ENCODE assay signal across 18 cellular contexts in genomic region chr2:172997031-172997430, GRCh38.
"Had no signal": no experiment of that assay in that cellular context is flagged by ENCODE, and none has a peak within 500 bp of the region (broad histone marks: within the 10 kb centered on the region; RNA-seq: fewer than 3 reads in every experiment).

No MANE protein-coding gene starts in this region.

- FAIRE-seq: bronchial epithelial cell had no signal

- H3K27ac Mint-ChIP-seq: activated naive CD8-positive, alpha-beta T cell treated with anti-CD3 and anti-CD28 coated beads, Interleukin-2, amount 10 ng/mL, durations not matched to agents 7 days and 5 days; endodermal cell; naive thymus-derived CD4-positive, alpha-beta T cell; T-cell had no signal

- H3K4me1 ChIP-seq: thyroid gland had no signal

- H3K27ac ChIP-seq: ascending aorta, ovary, thyroid gland had no signal

- H3K9me3 ChIP-seq: ascending aorta, gastroesophageal sphincter, heart right ventricle, ovary, thyroid gland had no signal

- H3K36me3 ChIP-seq: ascending aorta, ovary, thyroid gland had no signal

- ATAC-seq: gastroesophageal sphincter; heart right ventricle; naive thymus-derived CD4-positive, alpha-beta T cell; sciatic nerve; T-cell had no signal

- H3K4me3 Mint-ChIP-seq: activated naive CD8-positive, alpha-beta T cell treated with anti-CD3 and anti-CD28 coated beads, Interleukin-2, amount 10 ng/mL, durations not matched to agents 7 days and 5 days; endodermal cell; naive thymus-derived CD4-positive, alpha-beta T cell; T-cell had no signal

- DNase-seq: activated CD4-positive, alpha-beta T cell treated with anti-CD3 and anti-CD28 coated beads for 1 hour; activated CD4-positive, alpha-beta T cell treated with anti-CD3 and anti-CD28 coated beads, Interleukin-2, amount 50 U/mL, for 4 hours; activated naive CD4-positive, alpha-beta T cell; activated naive CD8-positive, alpha-beta T cell treated with anti-CD3 and anti-CD28 coated beads, Interleukin-2, amount 10 ng/mL, durations not matched to agents 7 days and 5 days; activated T-cell treated with anti-CD3 and anti-CD28 coated beads for 4 hours; endodermal cell; heart right ventricle; naive thymus-derived CD4-positive, alpha-beta T cell; ovary; stimulated activated CD4-positive, alpha-beta T cell treated with anti-CD3 and anti-CD28 coated beads, Interleukin-1b, Interleukin-23, amount 100 ng/mL, for 48 hours; T-cell; T-helper 9 cell; thyroid gland had no signal

- H3K27me3 ChIP-seq: ascending aorta, gastroesophageal sphincter, heart right ventricle, ovary, thyroid gland had no signal

- H3K4me3 ChIP-seq: ascending aorta, gastroesophageal sphincter, heart right ventricle, lung, ovary, thyroid gland had no signal

- H3K4me1 Mint-ChIP-seq: activated naive CD8-positive, alpha-beta T cell treated with anti-CD3 and anti-CD28 coated beads, Interleukin-2, amount 10 ng/mL, durations not matched to agents 7 days and 5 days; T-cell had no signal

- H3K9me3 Mint-ChIP-seq: activated naive CD8-positive, alpha-beta T cell treated with anti-CD3 and anti-CD28 coated beads, Interleukin-2, amount 10 ng/mL, durations not matched to agents 7 days and 5 days; T-cell had no signal

- H3K36me3 Mint-ChIP-seq: activated naive CD8-positive, alpha-beta T cell treated with anti-CD3 and anti-CD28 coated beads, Interleukin-2, amount 10 ng/mL, durations not matched to agents 7 days and 5 days; naive thymus-derived CD4-positive, alpha-beta T cell; T-cell had no signal
